In genomic region chr3:26712211-26713026, GRCh38 we compare ENCODE assay signal across 8 cellular contexts.
DNase-seq lines count a peak whose midpoint lies in the region; ATAC-seq, FAIRE-seq and TF ChIP-seq lines count a peak whose summit lies in the region.

No MANE protein-coding gene starts in this region.

- DNase-seq in NCI-H2196 (lab: John Stamatoyannopoulos, UW; ENCODE audit: unreplicated experiment) = peak; percentile 29
- DNase-seq in NCI-H2196 treated with DMSO at 0.1 percent for 48 hours (lab: John Stamatoyannopoulos, UW; ENCODE audit: unreplicated experiment) = no peak
- DNase-seq in SKM-1 (lab: John Stamatoyannopoulos, UW; ENCODE audit: unreplicated experiment) = peak; percentile 41
- DNase-seq in glutamatergic neuron = no peak
- DNase-seq in small intestine = peak; percentile 5
- DNase-seq in stimulated activated naive CD8-positive, alpha-beta T cell treated with anti-CD3 and anti-CD28 coated beads, Interleukin-15, Interleukin-2, amounts not matched to agents 100 U/mL and 50 U/mL, for 24 hours = no peak

- H3K4me2 ChIP-seq in KMS-11 = no peak overlapping the region

- H3K27ac ChIP-seq in KMS-11 (no peak overlapping the region), small intestine (ENCODE audit: low read depth in 1 of 2, low read length in 1 of 2) (no peak overlapping the region)

- no peak overlapping the region for H3K27ac Mint-ChIP-seq in glutamatergic neuron (ENCODE audit: unreplicated experiment)

- H3K4me3 ChIP-seq in KMS-11 (IDR thresholded peaks at IDR 0.05; ENCODE audit: insufficient read depth, low read depth, low read length) = no peak overlapping the region
- no peak overlapping the region for H3K4me3 ChIP-seq in small intestine (ENCODE audit: low read depth in 1 of 2, low read length in 2 of 2)

- H3K27me3 ChIP-seq in KMS-11 (ENCODE audit: insufficient read depth, low read depth) = no peaks in the 10 kb centered on the region
- H3K27me3 ChIP-seq in small intestine (ENCODE audit: control insufficient read depth in 2 of 2, insufficient read depth in 2 of 2, low read length in 2 of 2) = no peaks in the 10 kb centered on the region

- ATAC-seq in GM21786 (IDR thresholded peaks at IDR 0.05; ENCODE audit: unreplicated experiment) = peak; percentile 87
- ATAC-seq in stimulated activated naive CD8-positive, alpha-beta T cell treated with anti-CD3 and anti-CD28 coated beads, Interleukin-15, Interleukin-2, amounts not matched to agents 100 U/mL and 50 U/mL, for 24 hours = no peak

- no peaks in the 10 kb centered on the region for H3K9me3 ChIP-seq in small intestine (ENCODE audit: control insufficient read depth, low read depth)

- H3K27me3 Mint-ChIP-seq in glutamatergic neuron (ENCODE audit: unreplicated experiment) = no peaks in the 10 kb centered on the region

- H3K36me3 ChIP-seq in KMS-11 (ENCODE audit: insufficient read depth) (no peaks in the 10 kb centered on the region), small intestine (ENCODE audit: control insufficient read depth in 2 of 2, insufficient read depth in 2 of 2, low read length in 2 of 2) (no peaks in the 10 kb centered on the region)

- no peak for FAIRE-seq in small intestine (lab: Jason Lieb, UNC)

- H3K9me3 Mint-ChIP-seq in glutamatergic neuron (ENCODE audit: unreplicated experiment) = no peaks in the 10 kb centered on the region

- H3K9ac ChIP-seq in KMS-11 = no peak overlapping the region

- H3K79me2 ChIP-seq in KMS-11 (ENCODE audit: insufficient read depth, low read depth) = no peaks in the 10 kb centered on the region

- H3K36me3 Mint-ChIP-seq in glutamatergic neuron (ENCODE audit: unreplicated experiment) = no peaks in the 10 kb centered on the region

- WGBS in small intestine, 3 donors = 31 to 38% (median 36%) methylated on average over 5 of the region's 5 CpGs

- no peak overlapping the region for H2AFZ ChIP-seq in KMS-11 (ENCODE audit: low read depth)

- H3K4me1 Mint-ChIP-seq in glutamatergic neuron (ENCODE audit: low read depth, unreplicated experiment) = no peaks in the 10 kb centered on the region

- H3K4me3 Mint-ChIP-seq in glutamatergic neuron (ENCODE audit: unreplicated experiment) = no peak overlapping the region

- TF ChIP-seq CTCF in KMS-11 (conservative IDR thresholded peaks at IDR 0.05; ENCODE audit: low read depth, low read length) (peak; percentile 73), glutamatergic neuron (IDR thresholded peaks at IDR 0.05; ENCODE audit: partially characterized antibody, unreplicated experiment) (peak; percentile 93)

- no peaks in the 10 kb centered on the region for H4K20me1 ChIP-seq in KMS-11 (ENCODE audit: insufficient read depth)

- H3K4me1 ChIP-seq in KMS-11 (ENCODE audit: low read depth, poor library complexity, severe bottlenecking) (no peaks in the 10 kb centered on the region), small intestine (ENCODE audit: control insufficient read depth in 2 of 2, insufficient read depth in 1 of 2, low read depth in 1 of 2, low read length in 1 of 2) (no peaks in the 10 kb centered on the region)

Comparison
In these comparisons a context has a peak if more than half of its experiments do, and no peak if none do; other contexts are left out.
1. DNase-seq: peak in NCI-H2196 (single experiment), SKM-1 (single experiment) and small intestine (single experiment); none in NCI-H2196 treated with DMSO at 0.1 percent for 48 hours (single experiment), glutamatergic neuron (single experiment) and stimulated activated naive CD8-positive, alpha-beta T cell treated with anti-CD3 and anti-CD28 coated beads, Interleukin-15, Interleukin-2, amounts not matched to agents 100 U/mL and 50 U/mL, for 24 hours (single experiment).